Comparison of ENCODE assay signal across 8 cellular contexts in the genomic region with DNA sequence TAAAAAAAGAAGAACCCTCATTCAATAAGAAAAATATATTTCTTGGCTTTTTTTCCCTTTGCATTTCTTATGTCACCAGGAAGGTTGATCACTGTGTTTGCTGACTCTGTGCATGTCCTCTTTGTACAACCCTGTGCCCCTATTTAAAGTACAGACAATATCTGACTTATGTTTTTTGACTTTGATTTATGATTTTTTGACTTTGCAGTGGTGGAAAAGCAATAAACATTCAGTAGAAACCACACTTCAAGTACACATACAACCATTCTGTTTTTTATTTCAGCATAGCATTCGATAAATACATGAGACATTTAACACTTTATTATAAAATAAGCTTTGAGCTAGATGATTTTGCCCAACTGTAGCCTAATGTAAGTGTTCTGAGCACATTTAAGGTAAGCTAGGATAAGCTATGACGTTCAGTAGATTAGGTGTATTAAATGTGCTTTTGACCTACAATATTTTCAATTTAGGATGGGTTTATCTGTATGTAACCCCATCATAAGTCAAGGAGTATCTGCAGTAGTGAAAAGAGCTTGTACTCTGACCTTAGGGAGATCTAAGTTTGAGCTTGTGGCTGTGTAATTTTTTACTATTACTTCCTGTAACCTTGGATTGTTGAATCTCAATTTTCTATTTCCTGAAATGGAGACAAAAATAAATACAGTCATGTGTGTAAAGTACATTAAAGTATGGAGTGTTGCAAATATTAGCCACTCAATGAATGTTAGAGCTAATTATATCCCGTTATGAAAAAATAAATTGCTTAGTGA. TPM values are rescaled to one million over a fixed set of nuclear protein-coding genes. Genes with fewer than 3 reads are reported as not detected.
DNase-seq lines count a peak whose midpoint lies in the region; ATAC-seq and TF ChIP-seq lines count a peak whose summit lies in the region.

No MANE protein-coding gene starts in this region.

- H3K9me3 Mint-ChIP-seq in activated naive CD8-positive, alpha-beta T cell treated with anti-CD3 and anti-CD28 coated beads, Interleukin-2, amount 10 ng/mL, durations not matched to agents 7 days and 5 days = no peaks in the 10 kb centered on the region

- H3K27me3 ChIP-seq in right atrium auricular region (no peaks in the 10 kb centered on the region), mesenchymal stem cell (ENCODE audit: control insufficient read depth in 1 of 2, insufficient read depth in 1 of 2, low read length in 2 of 2) (no peaks in the 10 kb centered on the region)

- 96% methylated on average over 2 of the region's 3 CpGs for WGBS in mesenchymal stem cell

- H3K4me1 ChIP-seq in right atrium auricular region = peaks cover 0 to 24% of the 10 kb centered on the region in 2 donors
- no peaks in the 10 kb centered on the region for H3K4me1 ChIP-seq in mesenchymal stem cell (ENCODE audit: control insufficient read depth, insufficient read depth, low read depth, low read length)

- no peak overlapping the region for H3K4ac ChIP-seq in mesenchymal stem cell (ENCODE audit: low read depth in 1 of 2, low read length in 2 of 2)

- H3K36me3 ChIP-seq in right atrium auricular region = peaks cover 4% of the 10 kb centered on the region
- H3K36me3 ChIP-seq in mesenchymal stem cell (ENCODE audit: control insufficient read depth in 1 of 2, insufficient read depth in 2 of 2, low read depth in 1 of 2, low read length in 2 of 2) = peaks cover 0 to 25% of the 10 kb centered on the region in 2 experiments

- no peak overlapping the region for H2BK120ac ChIP-seq in mesenchymal stem cell (ENCODE audit: low read depth, low read length)

- ATAC-seq in Right ventricle myocardium inferior (no peak), HG03521 (IDR thresholded peaks at IDR 0.05; ENCODE audit: unreplicated experiment) (no peak)
- ATAC-seq in activated naive CD8-positive, alpha-beta T cell treated with anti-CD3 and anti-CD28 coated beads, Interleukin-2, amount 10 ng/mL, durations not matched to agents 7 days and 5 days (ENCODE audit: low read depth) = no peak

- H3K9me3 ChIP-seq in right atrium auricular region = no peaks in the 10 kb centered on the region
- no peaks in the 10 kb centered on the region for H3K9me3 ChIP-seq in mesenchymal stem cell (ENCODE audit: control insufficient read depth, low read length)

- H3K4me1 Mint-ChIP-seq in activated naive CD8-positive, alpha-beta T cell treated with anti-CD3 and anti-CD28 coated beads, Interleukin-2, amount 10 ng/mL, durations not matched to agents 7 days and 5 days = peaks cover 19% of the 10 kb centered on the region

- DNase-seq in right atrium auricular region (ENCODE audit: low spot score) (no peak), Right ventricle myocardium inferior (ENCODE audit: missing footprints) (no peak), mesenchymal stem cell (no peak), T1000 (lab: John Stamatoyannopoulos, UW) (no peak), ecto neural progenitor cell (ENCODE audit: low spot score) (no peak), NCI-H345 (lab: John Stamatoyannopoulos, UW) (no peak)
- no peak for DNase-seq in activated naive CD8-positive, alpha-beta T cell treated with anti-CD3 and anti-CD28 coated beads, Interleukin-2, amount 10 ng/mL, durations not matched to agents 7 days and 5 days

- H3K18ac ChIP-seq in mesenchymal stem cell (ENCODE audit: low read depth in 1 of 2, low read length in 2 of 2) = no peak overlapping the region

- peak overlapping the region; percentile 83 to 93 for H3K27ac ChIP-seq in right atrium auricular region
- no peak overlapping the region for H3K27ac ChIP-seq in mesenchymal stem cell (ENCODE audit: low read length, poor library complexity, severe bottlenecking)

- no peaks in the 10 kb centered on the region for H3K79me1 ChIP-seq in mesenchymal stem cell (replicated peaks; ENCODE audit: low read length, poor library complexity, severe bottlenecking)

- H3K27ac Mint-ChIP-seq in activated naive CD8-positive, alpha-beta T cell treated with anti-CD3 and anti-CD28 coated beads, Interleukin-2, amount 10 ng/mL, durations not matched to agents 7 days and 5 days = peak overlapping the region; percentile 98

- POLR2A ChIA-PET in activated naive CD8-positive, alpha-beta T cell treated with anti-CD3 and anti-CD28 coated beads, Interleukin-2, amount 10 ng/mL, durations not matched to agents 7 days and 5 days (lab: Charles Lee) = no interaction called here

- H2BK5ac ChIP-seq in mesenchymal stem cell (ENCODE audit: low read depth, low read length, poor library complexity, severe bottlenecking) = no peak overlapping the region

- H3K9ac ChIP-seq in mesenchymal stem cell (ENCODE audit: low read length) = peak overlapping the region; percentile 91

- H4K91ac ChIP-seq in mesenchymal stem cell (ENCODE audit: low read length) = no peak overlapping the region

- no peak overlapping the region for H3K14ac ChIP-seq in mesenchymal stem cell (ENCODE audit: low read length in 2 of 2)

- no peak overlapping the region for H3K4me2 ChIP-seq in mesenchymal stem cell (ENCODE audit: low read length, poor library complexity, severe bottlenecking)

- H2BK12ac ChIP-seq in mesenchymal stem cell (ENCODE audit: low read length in 2 of 2) = no peak overlapping the region

- H2AFZ ChIP-seq in mesenchymal stem cell (ENCODE audit: low read depth, low read length) = no peak overlapping the region

- H3K27me3 Mint-ChIP-seq in activated naive CD8-positive, alpha-beta T cell treated with anti-CD3 and anti-CD28 coated beads, Interleukin-2, amount 10 ng/mL, durations not matched to agents 7 days and 5 days = peaks cover 6% of the 10 kb centered on the region

- no peak overlapping the region for H3K23ac ChIP-seq in mesenchymal stem cell (ENCODE audit: low read length in 2 of 2)

- H3K4me3 Mint-ChIP-seq in activated naive CD8-positive, alpha-beta T cell treated with anti-CD3 and anti-CD28 coated beads, Interleukin-2, amount 10 ng/mL, durations not matched to agents 7 days and 5 days = peak overlapping the region; percentile 90

- intact Hi-C loops in Right ventricle myocardium inferior (cut with DNase I) = loop anchor here (5.0 kb wide), 1 partner anchor 141 kb away; no protein-coding TSS in a partner anchor

- no peak for TF ChIP-seq CTCF in right atrium auricular region (IDR thresholded peaks at IDR 0.05)

- no peak overlapping the region for H4K8ac ChIP-seq in mesenchymal stem cell (ENCODE audit: low read length)

- peaks cover 31% of the 10 kb centered on the region for H3K36me3 Mint-ChIP-seq in activated naive CD8-positive, alpha-beta T cell treated with anti-CD3 and anti-CD28 coated beads, Interleukin-2, amount 10 ng/mL, durations not matched to agents 7 days and 5 days

- H2AK5ac ChIP-seq in mesenchymal stem cell (ENCODE audit: low read length, severe bottlenecking) = no peak overlapping the region

- no peak overlapping the region for H2BK15ac ChIP-seq in mesenchymal stem cell (ENCODE audit: low read depth, poor library complexity, severe bottlenecking)

- peak overlapping the region; percentile 68 to 73 for H3K4me3 ChIP-seq in right atrium auricular region
- peak overlapping the region in 1 of 2 experiments; percentile 82 for H3K4me3 ChIP-seq in mesenchymal stem cell (ENCODE audit: insufficient read depth in 1 of 2, low read depth in 1 of 2, low read length in 2 of 2)

RNA-seq across cellular contexts. Expression of gene RNASEL, which starts 1.2 kb away (rescaled TPM):
- total RNA-seq in right atrium auricular region (1 to 10 TPM; 2.0 to 4.5 TPM), Right ventricle myocardium inferior (2.9 TPM)
- 10 to 100 TPM; 11.4 to 13.2 TPM for total RNA-seq in activated naive CD8-positive, alpha-beta T cell treated with anti-CD3 and anti-CD28 coated beads, Interleukin-2, amount 10 ng/mL, durations not matched to agents 7 days and 5 days
- polyA plus RNA-seq in mesenchymal stem cell (2013, experiment 1 of 2) = 3.1 TPM
- polyA plus RNA-seq in mesenchymal stem cell (2013, experiment 2 of 2) = 3.3 TPM

RNA-seq across cellular contexts. Expression of gene RGS16, which starts 16.3 kb away (rescaled TPM):
- total RNA-seq in right atrium auricular region (1 to 10 TPM; 1.4 to 2.2 TPM), Right ventricle myocardium inferior (0.97 TPM)
- total RNA-seq in activated naive CD8-positive, alpha-beta T cell treated with anti-CD3 and anti-CD28 coated beads, Interleukin-2, amount 10 ng/mL, durations not matched to agents 7 days and 5 days = 1 to 10 TPM; 1.4 TPM
- polyA plus RNA-seq in mesenchymal stem cell (2013, experiment 1 of 2) = 1.0 TPM
- 0.97 TPM for polyA plus RNA-seq in mesenchymal stem cell (2013, experiment 2 of 2)
